Comparison of ENCODE assay signal across 8 cellular contexts in the genomic region with DNA sequence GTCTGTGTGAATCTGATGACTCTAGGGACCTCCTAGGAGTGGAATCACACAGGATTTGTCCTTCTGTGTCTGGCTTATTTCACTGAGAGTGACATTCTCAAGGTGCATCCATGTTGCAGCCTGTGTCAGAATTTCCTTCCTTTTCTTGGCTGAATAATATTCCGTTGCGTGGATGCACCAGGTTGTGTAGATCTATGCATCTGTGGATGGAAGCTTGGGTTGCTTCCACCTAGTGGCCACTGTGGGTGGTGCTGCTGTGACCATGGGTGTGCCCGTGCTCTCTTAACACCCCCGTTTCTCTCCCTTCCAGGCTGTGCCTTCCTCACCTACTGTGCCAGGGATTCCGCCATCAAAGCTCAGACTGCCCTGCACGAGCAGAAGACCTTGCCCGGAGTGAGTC. TPM values are rescaled to one million over a fixed set of nuclear protein-coding genes. Genes with fewer than 3 reads are reported as not detected.
DNase-seq lines count a peak whose midpoint lies in the region; ATAC-seq and TF ChIP-seq lines count a peak whose summit lies in the region.

No MANE protein-coding gene starts in this region.

- no peaks in the 10 kb centered on the region for H4K20me1 ChIP-seq in Karpas-422 (ENCODE audit: insufficient read depth, low read depth, low read length)

- H3K27me3 ChIP-seq in Karpas-422 (ENCODE audit: low read length), result no peaks in the 10 kb centered on the region
- H3K27me3 ChIP-seq in right cardiac atrium (ENCODE audit: control insufficient read depth, insufficient read depth), result no peaks in the 10 kb centered on the region
- H3K27me3 ChIP-seq in thoracic aorta (replicated peaks; ENCODE audit: insufficient read depth), result no peaks in the 10 kb centered on the region
- H3K27me3 ChIP-seq in prostate gland (replicated peaks; ENCODE audit: insufficient read depth), result no peaks in the 10 kb centered on the region
- no peaks in the 10 kb centered on the region for H3K27me3 ChIP-seq in neuronal stem cell (ENCODE audit: control insufficient read depth in 3 of 3, insufficient read depth in 3 of 3, low read depth in 1 of 3, low read length in 3 of 3)

- H3K79me1 ChIP-seq in neuronal stem cell (ENCODE audit: low read depth, low read length), result no peaks in the 10 kb centered on the region

- no peak overlapping the region for H4K8ac ChIP-seq in neuronal stem cell (ENCODE audit: low read depth, low read length)

- no peak overlapping the region for H4K91ac ChIP-seq in neuronal stem cell (ENCODE audit: low read depth, low read length, poor library complexity)

- no peak overlapping the region for H3K23ac ChIP-seq in neuronal stem cell (ENCODE audit: low read depth, low read length, poor library complexity)

- H3K4me2 ChIP-seq in Karpas-422 (ENCODE audit: low read depth, low read length, poor library complexity, severe bottlenecking) (no peak overlapping the region), neuronal stem cell (ENCODE audit: insufficient read depth, low read length, poor library complexity, severe bottlenecking) (no peak overlapping the region)

- H2BK5ac ChIP-seq in neuronal stem cell (ENCODE audit: low read length), result no peak overlapping the region

- WGBS in right cardiac atrium, result 76% methylated on average over 7 of the region's 7 CpGs
- WGBS in prostate gland, result 69% methylated on average over 7 of the region's 7 CpGs
- WGBS in neuronal stem cell (ENCODE audit: extremely low coverage in 2 of 2, insufficient read length in 2 of 2, insufficient replicate concordance in 1 of 2), 2 donors, result no CpG with 5 or more reads among the region's 7 CpGs

- no peak overlapping the region for H3K4ac ChIP-seq in neuronal stem cell (ENCODE audit: low read length)

- H2BK15ac ChIP-seq in neuronal stem cell (ENCODE audit: low read length), result no peak overlapping the region

- H2BK12ac ChIP-seq in neuronal stem cell (ENCODE audit: low read length), result no peak overlapping the region

- H2AFZ ChIP-seq in Karpas-422 (ENCODE audit: low read length) (no peak overlapping the region), neuronal stem cell (ENCODE audit: low read length) (no peak overlapping the region)

- no peaks in the 10 kb centered on the region for H3K79me2 ChIP-seq in Karpas-422 (ENCODE audit: low read length)

- H3K27ac ChIP-seq in Karpas-422 (ENCODE audit: low read length), result no peak overlapping the region
- H3K27ac ChIP-seq in right cardiac atrium (ENCODE audit: low read length), result no peak overlapping the region
- H3K27ac ChIP-seq in thoracic aorta, result no peak overlapping the region
- no peak overlapping the region for H3K27ac ChIP-seq in prostate gland
- no peak overlapping the region for H3K27ac ChIP-seq in neuronal stem cell (replicated peaks; ENCODE audit: low read length)

- H3K4me1 ChIP-seq in Karpas-422 (ENCODE audit: low read length), result no peaks in the 10 kb centered on the region
- H3K4me1 ChIP-seq in right cardiac atrium (ENCODE audit: control insufficient read depth, insufficient read depth, low read length), result no peaks in the 10 kb centered on the region
- no peaks in the 10 kb centered on the region for H3K4me1 ChIP-seq in thoracic aorta (ENCODE audit: control insufficient read depth in 1 of 2, low read depth in 2 of 2)
- no peaks in the 10 kb centered on the region for H3K4me1 ChIP-seq in prostate gland (replicated peaks)
- peaks cover 0 to 2% of the 10 kb centered on the region in 2 donors for H3K4me1 ChIP-seq in neuronal stem cell (ENCODE audit: control insufficient read depth in 2 of 2, insufficient read depth in 1 of 2, low read depth in 1 of 2, low read length in 2 of 2)

- H3K9ac ChIP-seq in Karpas-422 (ENCODE audit: low read length) (no peak overlapping the region), neuronal stem cell (ENCODE audit: low read depth, low read length, poor library complexity) (no peak overlapping the region)

- no peaks in the 10 kb centered on the region for H3K9me2 ChIP-seq in Karpas-422 (replicated peaks; ENCODE audit: insufficient read depth, low read length)

- H3K9me3 ChIP-seq in Karpas-422 (ENCODE audit: low read length) (no peaks in the 10 kb centered on the region), right cardiac atrium (ENCODE audit: control insufficient read depth, low read length) (peaks cover 4% of the 10 kb centered on the region), thoracic aorta (peaks cover 7% of the 10 kb centered on the region), prostate gland (no peaks in the 10 kb centered on the region), neuronal stem cell (replicated peaks in 1 of 2; ENCODE audit: control insufficient read depth in 2 of 2, insufficient read depth in 1 of 2, low read depth in 1 of 2, low read length in 2 of 2) (peaks cover 3 to 9% of the 10 kb centered on the region in 2 donors)

- no peak for TF ChIP-seq POLR2A in prostate gland (IDR thresholded peaks at IDR 0.05)

- TF ChIP-seq CTCF in thoracic aorta (IDR thresholded peaks at IDR 0.05) (peak; percentile 54), prostate gland (IDR thresholded peaks at IDR 0.05) (peak in 2 of 4 experiments; percentile 23 to 34)

- no peak overlapping the region for H3K4me3 ChIP-seq in Karpas-422 (ENCODE audit: low read length)
- H3K4me3 ChIP-seq in right cardiac atrium (ENCODE audit: low read length), result no peak overlapping the region
- no peak overlapping the region for H3K4me3 ChIP-seq in thoracic aorta
- H3K4me3 ChIP-seq in prostate gland, result no peak overlapping the region
- H3K4me3 ChIP-seq in neuronal stem cell (ENCODE audit: low read length in 2 of 2), result no peak overlapping the region

- H3K36me3 ChIP-seq in Karpas-422 (ENCODE audit: insufficient read depth, low read length), result no peaks in the 10 kb centered on the region
- H3K36me3 ChIP-seq in thoracic aorta, result no peaks in the 10 kb centered on the region
- H3K36me3 ChIP-seq in prostate gland, result no peaks in the 10 kb centered on the region
- peaks cover 0 to 5% of the 10 kb centered on the region in 2 donors for H3K36me3 ChIP-seq in neuronal stem cell (replicated peaks in 1 of 2; ENCODE audit: control insufficient read depth in 2 of 2, insufficient read depth in 2 of 2, low read length in 2 of 2)

- no peak overlapping the region for H3K18ac ChIP-seq in neuronal stem cell (ENCODE audit: low read length)

- intact Hi-C loops in right cardiac atrium (cut with DNase I) (no loop called here), prostate gland (cut with DNase I) (no loop called here)

- ATAC-seq in right cardiac atrium (no peak), thoracic aorta (ENCODE audit: insufficient number of reproducible peaks, low FRiP score, low read depth) (no peak)

- no peak overlapping the region for H2BK120ac ChIP-seq in neuronal stem cell (ENCODE audit: low read depth, low read length)

- DNase-seq in AML-193 (lab: John Stamatoyannopoulos, UW), result peak; percentile 2 to 9
- DNase-seq in Karpas-422, result peak; percentile 70
- peak; percentile 35 for DNase-seq in activated T-cell treated with anti-CD3 and anti-CD28 coated beads for 4 hours
- DNase-seq in right cardiac atrium, result peak in 2 of 3 donors; percentile 41 to 62
- DNase-seq in thoracic aorta (ENCODE audit: low spot score), result no peak
- DNase-seq in prostate gland (ENCODE audit: low spot score), result no peak
- no peak for DNase-seq in mucosa of gallbladder (ENCODE audit: low spot score)
- no peak for DNase-seq in neuronal stem cell (ENCODE audit: low spot score)

- no peak overlapping the region for H3K14ac ChIP-seq in neuronal stem cell (ENCODE audit: low read length)

- no peak overlapping the region for H2AK5ac ChIP-seq in neuronal stem cell (ENCODE audit: low read depth, low read length)

RNA-seq across cellular contexts. Expression of a gene that starts 26.2 kb away (rescaled TPM):
- not detected in 2 replicates for total RNA-seq in Karpas-422 (2014; rRNA removed; shearing (Covaris generic); ENCODE audit: low replicate concordance)
- under 1 TPM in 2 of 4 donors, not detected in 2; 0.14 to 0.20 TPM for total RNA-seq in right cardiac atrium
- polyA plus RNA-seq in right cardiac atrium, result not detected
- total RNA-seq in thoracic aorta, result not detected
- under 1 TPM; 0.36 to 0.80 TPM for total RNA-seq in prostate gland
- 0.49 TPM for total RNA-seq in mucosa of gallbladder
- 16.6 TPM for polyA plus RNA-seq in neuronal stem cell (2013, experiment 1 of 2)
- 17.4 TPM for polyA plus RNA-seq in neuronal stem cell (2013, experiment 2 of 2)

Comparison
In these comparisons a context has a peak if more than half of its experiments do, and no peak if none do; other contexts are left out.
1. DNase-seq: peak in AML-193 (2 of 2), Karpas-422 (single experiment), activated T-cell treated with anti-CD3 and anti-CD28 coated beads for 4 hours (single experiment) and right cardiac atrium (2 of 3); none in thoracic aorta (single experiment), prostate gland (single experiment), mucosa of gallbladder (single experiment) and neuronal stem cell (single experiment).